Comparison of ENCODE assay signal across 15 cellular contexts in the genomic region with DNA sequence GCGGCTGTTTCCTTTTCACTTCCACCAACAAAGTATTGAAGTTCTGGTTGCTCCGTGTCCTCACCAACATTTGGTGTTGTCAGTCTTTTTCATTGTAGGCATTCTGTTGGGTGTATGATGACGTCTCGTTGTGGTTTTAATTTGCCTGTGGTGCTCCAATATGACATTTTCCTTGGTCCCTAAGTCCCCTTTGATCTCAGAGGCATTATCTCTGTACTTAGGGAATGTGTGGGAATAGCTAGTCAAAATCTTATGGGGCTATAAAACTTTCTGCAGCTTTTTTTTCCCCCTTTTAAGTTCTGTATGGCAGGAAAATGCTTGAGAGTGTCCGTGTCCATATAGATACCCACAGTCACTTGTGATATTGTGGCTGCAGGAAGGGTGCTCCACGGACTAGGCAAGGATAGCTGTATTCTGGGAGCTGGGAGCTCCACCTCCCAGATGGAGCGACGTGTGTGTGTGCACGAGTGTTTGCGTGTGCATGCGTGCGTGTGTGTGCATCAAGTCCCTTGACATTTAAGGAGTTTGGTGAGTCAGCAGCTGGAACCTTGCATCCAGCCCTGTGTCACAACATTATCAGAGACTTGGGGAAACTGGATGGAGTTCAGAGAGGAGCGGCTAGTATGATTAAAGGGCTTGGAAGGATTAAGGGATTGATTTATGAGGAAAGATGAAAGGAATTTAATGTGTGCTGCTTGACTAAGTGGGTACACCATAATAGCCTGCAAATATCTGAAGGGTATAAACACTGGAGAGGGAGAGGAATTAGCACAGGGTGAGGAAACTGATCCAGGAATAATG.
DNase-seq lines count a peak whose midpoint lies in the region; ATAC-seq, FAIRE-seq and TF ChIP-seq lines count a peak whose summit lies in the region.
"Had no signal": no experiment of that assay in that cellular context is flagged by ENCODE, and none has a peak within 500 bp of the region (broad histone marks: within the 10 kb centered on the region; RNA-seq: fewer than 3 reads in every experiment).

No MANE protein-coding gene starts in this region.

- ATAC-seq in heart left ventricle (peak in 3 of 4 donors; percentile 11 to 62 (median 31)), HepG2 (no peak), HG03521 (IDR thresholded peaks at IDR 0.05; ENCODE audit: unreplicated experiment) (no peak)

- in situ Hi-C loops in HepG2 (cut with HindIII; ENCODE audit: extremely low pct_ligation_motif_present, low pct_unique_long_range_greater_than_20kb) = loop anchor here (5.0 kb wide), 1 partner anchor 66 kb away; the partner anchor contains the start of gene LRMDA

- no TSS peak for BruUV-seq in HepG2 (replicated peaks; lab: Mats Ljungman, UMichigan)

- WGBS in heart left ventricle, 4 donors = 79 to 83% (median 81%) methylated on average over 13 of the region's 13 CpGs
- WGBS in HepG2 (ENCODE audit: low lambda C conversion rate) = 98% methylated on average over 13 of the region's 13 CpGs

- TF ChIP-seq POLR2A in heart left ventricle (IDR thresholded peaks at IDR 0.05) (no peak), HepG2 (IDR thresholded peaks at IDR 0.05; ENCODE audit: insufficient read depth in 1 of 2, low read depth in 2 of 2, low read length in 2 of 2) (no peak)

- TF ChIP-seq RAD21 in HepG2 (CRISPR knock-in tag; IDR thresholded peaks at IDR 0.05) = no peak

- H3K4me1 ChIP-seq in heart left ventricle (peaks cover 0 to 9% (median 0%) of the 10 kb centered on the region in 12 donors), left ventricle myocardium inferior (peaks cover 2% of the 10 kb centered on the region), HepG2 (ENCODE audit: insufficient read depth, low read length) (peaks cover 54% of the 10 kb centered on the region)
- H3K4me1 ChIP-seq: tibial nerve had no signal

- FAIRE-seq in HepG2 (lab: Jason Lieb, UNC) (no peak), RCC 7860 (lab: Jason Lieb, UNC) (no peak)

- no peak overlapping the region for H2AFZ ChIP-seq in HepG2 (ENCODE audit: low read length)

- TF ChIP-seq EP300 in HepG2 (IDR thresholded peaks at IDR 0.05; ENCODE audit: low read depth in 2 of 2, low read length in 2 of 2) (no peak), HepG2 (CRISPR knock-in tag; IDR thresholded peaks at IDR 0.05; ENCODE audit: borderline replicate concordance) (no peak)

- intact Hi-C loops in heart left ventricle (cut with DNase I) (no loop called here), left ventricle myocardium inferior (cut with micrococcal nuclease) (no loop called here), HepG2 (cut with micrococcal nuclease; ENCODE audit: unreplicated experiment) (loop anchor here (5.0 kb wide), 2 partner anchors 66 to 96 kb away; partner anchors contain the start of genes LRMDA and ZNF503)

- no peaks in the 10 kb centered on the region for H3K9me3 ChIP-seq in heart left ventricle
- no peaks in the 10 kb centered on the region for H3K9me3 ChIP-seq in left ventricle myocardium inferior (replicated peaks)
- no peaks in the 10 kb centered on the region for H3K9me3 ChIP-seq in HepG2 (ENCODE audit: low read length)
- H3K9me3 ChIP-seq: tibial nerve had no signal

- no peak for TF ChIP-seq CTCF in heart left ventricle (IDR thresholded peaks at IDR 0.05)
- TF ChIP-seq CTCF in left ventricle myocardium inferior (IDR thresholded peaks at IDR 0.05; ENCODE audit: borderline replicate concordance) = no peak
- TF ChIP-seq CTCF in HepG2 (CRISPR knock-in tag; IDR thresholded peaks at IDR 0.05) = no peak

- H3K79me2 ChIP-seq in HepG2 (ENCODE audit: insufficient read depth, low read length) = no peaks in the 10 kb centered on the region

- POLR2A ChIA-PET in HepG2 (lab: Yijun Ruan, JAX) = no interaction called here

- H3K27ac ChIP-seq in heart left ventricle (no peak overlapping the region), left ventricle myocardium inferior (replicated peaks) (no peak overlapping the region), HepG2 (ENCODE audit: extremely low read length, insufficient read depth, low read length) (no peak overlapping the region)
- H3K27ac ChIP-seq: tibial nerve had no signal

- DNase-seq in heart left ventricle = peak in 1 of 5 donors; percentile 32
- no peak for DNase-seq in left ventricle myocardium inferior
- peak; percentile 76 for DNase-seq in amniotic epithelial cell (ENCODE audit: low read depth)
- peak; percentile 69 for DNase-seq in left kidney (ENCODE audit: low read depth, low spot score)
- DNase-seq in HepG2 (ENCODE audit: low spot score) = no peak
- no peak for DNase-seq in RCC 7860 (ENCODE audit: low spot score)
- DNase-seq in retina = no peak
- DNase-seq: activated T-cell treated with anti-CD3 and anti-CD28 coated beads, Interleukin-2, amount 50 U/mL, for 1 hour; DMS 273 treated with DMSO at 0.1 percent for 48 hours; effector CD4-positive, alpha-beta T cell; hippocampal formation; NCI-H187 had no signal

- H3K36me3 ChIP-seq in heart left ventricle (no peaks in the 10 kb centered on the region), left ventricle myocardium inferior (no peaks in the 10 kb centered on the region), HepG2 (replicated peaks in 1 of 2; ENCODE audit: control insufficient read depth in 1 of 2, insufficient read depth in 2 of 2, low read length in 2 of 2) (0 out of 5 replicates have a peak, but pooled peaks cover 0 to 1% of the 10 kb centered on the region in 2 experiments)
- H3K36me3 ChIP-seq: tibial nerve had no signal

- H3K27me3 ChIP-seq in heart left ventricle (no peaks in the 10 kb centered on the region), left ventricle myocardium inferior (ENCODE audit: low read depth) (no peaks in the 10 kb centered on the region), HepG2 (ENCODE audit: control insufficient read depth in 1 of 2, insufficient read depth in 2 of 2, low read length in 2 of 2) (no peaks in the 10 kb centered on the region)
- H3K27me3 ChIP-seq: tibial nerve had no signal

- H3K4me3 ChIP-seq in heart left ventricle (no peak overlapping the region), left ventricle myocardium inferior (no peak overlapping the region), HepG2 (replicated peaks in 1 of 3; ENCODE audit: insufficient read depth in 1 of 3, low read depth in 2 of 3, low read length in 3 of 3) (no peak overlapping the region)
- H3K4me3 ChIP-seq: lung, tibial nerve had no signal

- no peak overlapping the region for H3K9ac ChIP-seq in HepG2 (ENCODE audit: insufficient read depth, low read depth, low read length)

- H4K20me1 ChIP-seq in HepG2 (ENCODE audit: insufficient read depth, low read length) = no peaks in the 10 kb centered on the region

- H3K4me2 ChIP-seq in HepG2 (ENCODE audit: low read depth, low read length) = no peak overlapping the region

- CTCF ChIA-PET in HepG2 (lab: Yijun Ruan, JAX; ENCODE audit: low intra/inter-chr PET ratio, low total read pairs) = no interaction called here

TF ChIP-seq in HepG2, 621 proteins besides CTCF, POLR2A, EP300 and RAD21:
- TF ChIP-seq HNRNPH1 (optimal IDR thresholded peaks at IDR 0.05; ENCODE audit: low read depth, low read length) = no peak
- TF ChIP-seq GTF2F1 (IDR thresholded peaks at IDR 0.05; ENCODE audit: low read length) = no peak
- no peak for TF ChIP-seq SIN3B (IDR thresholded peaks at IDR 0.05; ENCODE audit: low read length)

Comparison
In these comparisons a context has a peak if more than half of its experiments do, and no peak if none do; other contexts are left out.
1. ATAC-seq: peak in heart left ventricle (3 of 4); none in HepG2 (single experiment) and HG03521 (single experiment).
2. DNase-seq: peak in amniotic epithelial cell (single experiment) and left kidney (single experiment); none in left ventricle myocardium inferior (single experiment), HepG2 (single experiment), RCC 7860 (single experiment) and retina (single experiment).